In the genomic region with DNA sequence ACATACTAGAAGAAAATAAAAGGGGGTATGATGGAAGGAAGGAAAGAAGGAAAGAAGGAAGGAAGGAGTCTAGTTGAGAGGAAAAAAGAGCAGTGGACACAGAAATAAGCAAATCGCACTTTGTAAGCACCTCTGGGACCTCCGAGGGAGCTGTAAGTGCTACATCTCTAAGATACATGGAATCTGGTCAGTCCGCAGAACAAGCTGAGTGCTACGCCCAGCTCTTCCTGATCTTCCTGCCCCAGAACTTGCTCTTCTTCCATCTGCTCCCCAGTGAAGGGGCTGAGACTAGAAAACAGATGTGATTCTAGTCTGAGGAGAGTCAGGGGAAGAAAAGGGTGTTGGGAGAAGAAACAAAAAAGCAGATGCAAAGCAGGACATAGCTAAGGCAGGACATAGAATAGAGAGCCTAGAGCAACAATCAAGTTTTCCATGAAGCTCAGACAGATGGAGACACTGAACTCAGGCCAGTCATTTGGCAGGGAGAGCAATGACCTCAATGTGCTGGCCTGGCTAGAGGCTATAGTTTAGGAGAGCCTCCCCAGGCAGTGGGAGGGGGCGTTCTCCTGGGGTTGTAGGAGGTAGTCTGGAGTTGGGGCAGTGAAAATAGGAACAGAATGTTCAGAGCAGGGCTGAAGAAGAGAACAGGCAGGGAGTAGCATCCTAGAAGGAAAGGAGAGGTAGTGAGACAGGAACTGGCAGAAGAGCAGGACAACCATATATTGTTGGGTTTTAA, we compare ENCODE assay signal across 15 cellular contexts. TPM values are rescaled to one million over a fixed set of nuclear protein-coding genes. Genes with fewer than 3 reads are reported as not detected.
DNase-seq lines count a peak whose midpoint lies in the region; ATAC-seq and TF ChIP-seq lines count a peak whose summit lies in the region.
"Had no signal": no experiment of that assay in that cellular context is flagged by ENCODE, and none has a peak within 500 bp of the region (broad histone marks: within the 10 kb centered on the region; RNA-seq: fewer than 3 reads in every experiment).

No MANE protein-coding gene starts in this region.

- no peaks in the 10 kb centered on the region for H3K27me3 ChIP-seq in right atrium auricular region
- H3K27me3 ChIP-seq: adrenal gland had no signal

- H3K9me3 ChIP-seq in right atrium auricular region: no peaks in the 10 kb centered on the region
- H3K9me3 ChIP-seq: adrenal gland had no signal

- peak; percentile 89 for ATAC-seq in sciatic nerve
- ATAC-seq in GM18870 (IDR thresholded peaks at IDR 0.05; ENCODE audit: unreplicated experiment): no peak

- peak overlapping the region; percentile 61 to 79 for H3K27ac ChIP-seq in right atrium auricular region
- H3K27ac ChIP-seq: adrenal gland, WERI-Rb-1 had no signal

- H3K4me1 ChIP-seq in right atrium auricular region: no peaks in the 10 kb centered on the region
- H3K4me1 ChIP-seq: adrenal gland had no signal

- TF ChIP-seq CTCF in right atrium auricular region (IDR thresholded peaks at IDR 0.05): no peak

- no peak overlapping the region for H3K27ac Mint-ChIP-seq in activated T-cell treated with anti-CD3 and anti-CD28 coated beads, Interleukin-2, amount 50 U/mL, for 24 hours
- H3K27ac Mint-ChIP-seq: activated T-helper 2 cell treated with anti-CD3 and anti-CD28 coated beads, Interferon-gamma antibody, Interleukin-2, Interleukin-4, amounts not matched to agents 10 μg/mL and 5 μg/mL and 100 μg/mL, durations not matched to agents 14 hours and 24 hours and 36 hours had no signal

- H3K36me3 ChIP-seq in right atrium auricular region: no peaks in the 10 kb centered on the region
- H3K36me3 ChIP-seq: adrenal gland, WERI-Rb-1 had no signal

- peaks cover 4% of the 10 kb centered on the region for H3K27me3 Mint-ChIP-seq in activated T-cell treated with anti-CD3 and anti-CD28 coated beads, Interleukin-2, amount 50 U/mL, for 24 hours
- H3K27me3 Mint-ChIP-seq: central memory CD8-positive, alpha-beta T cell had no signal

- intact Hi-C loops in sciatic nerve (cut with DNase I): no loop called here

- DNase-seq in AG08395 (ENCODE audit: low spot score): peak; percentile 38
- DNase-seq in cerebellum (ENCODE audit: low spot score): peak; percentile 36
- DNase-seq in right atrium auricular region (ENCODE audit: low spot score): peak; percentile 86
- no peak for DNase-seq in sciatic nerve (ENCODE audit: low spot score)
- no peak for DNase-seq in activated T-cell treated with anti-CD3 and anti-CD28 coated beads, Interleukin-2, amount 50 U/mL, for 24 hours
- DNase-seq in cortex of kidney (lab: John Stamatoyannopoulos, UW): no peak
- no peak for DNase-seq in activated CD4-positive, alpha-beta T cell treated with anti-CD3 and anti-CD28 coated beads for 48 hours
- DNase-seq: adrenal gland, WERI-Rb-1 had no signal

- no peak overlapping the region for H3K4me3 Mint-ChIP-seq in activated T-cell treated with anti-CD3 and anti-CD28 coated beads, Interleukin-2, amount 50 U/mL, for 24 hours
- H3K4me3 Mint-ChIP-seq: central memory CD8-positive, alpha-beta T cell had no signal

- H3K36me3 Mint-ChIP-seq in activated T-cell treated with anti-CD3 and anti-CD28 coated beads, Interleukin-2, amount 50 U/mL, for 24 hours (ENCODE audit: low read depth): no peaks in the 10 kb centered on the region

- H3K9me3 Mint-ChIP-seq in activated T-cell treated with anti-CD3 and anti-CD28 coated beads, Interleukin-2, amount 50 U/mL, for 24 hours: no peaks in the 10 kb centered on the region
- H3K9me3 Mint-ChIP-seq: activated T-helper 2 cell treated with anti-CD3 and anti-CD28 coated beads, Interferon-gamma antibody, Interleukin-2, Interleukin-4, amounts not matched to agents 10 μg/mL and 5 μg/mL and 100 μg/mL, durations not matched to agents 14 hours and 24 hours and 36 hours; central memory CD8-positive, alpha-beta T cell had no signal

- H3K4me3 ChIP-seq in right atrium auricular region: no peak overlapping the region
- H3K4me3 ChIP-seq: adrenal gland had no signal

- no peaks in the 10 kb centered on the region for H3K4me1 Mint-ChIP-seq in activated T-cell treated with anti-CD3 and anti-CD28 coated beads, Interleukin-2, amount 50 U/mL, for 24 hours (ENCODE audit: low read depth)
- H3K4me1 Mint-ChIP-seq: central memory CD8-positive, alpha-beta T cell had no signal

RNA-seq across cellular contexts. Expression of a gene that starts 1.8 kb away (rescaled TPM):
- total RNA-seq in cerebellum: 1.4 TPM
- total RNA-seq in right atrium auricular region: 100 to 1,000 TPM in 1 of 2 donors, 10 to 100 TPM in 1; 22.1 to 104 TPM
- total RNA-seq in sciatic nerve: 387 TPM
- total RNA-seq: activated T-helper 2 cell treated with anti-CD3 and anti-CD28 coated beads, Interferon-gamma antibody, Interleukin-2, Interleukin-4, amounts not matched to agents 10 μg/mL and 5 μg/mL and 100 μg/mL, durations not matched to agents 14 hours and 24 hours and 36 hours; RPMI7951; T-helper 1 cell treated with Interleukin-12 subunit alpha and Interleukin-12 subunit beta and Interleukin-4 antibody, amounts not matched to agents 30 ng/mL and 1 ng/mL, for 36 hours had no signal

RNA-seq across cellular contexts. Expression of a gene that starts 33.4 kb away (rescaled TPM):
- 140 TPM for total RNA-seq in cerebellum
- total RNA-seq in right atrium auricular region: 10 to 100 TPM in 1 of 2 donors, 1 to 10 TPM in 1; 9.7 to 10.7 TPM
- total RNA-seq in sciatic nerve: 79.8 TPM

RNA-seq across cellular contexts. Expression of a gene that starts 51.7 kb away (rescaled TPM):
- total RNA-seq in cerebellum: not detected
- total RNA-seq in right atrium auricular region: under 1 TPM in 1 of 2 donors, not detected in 1; 0.12 TPM
- 0.40 TPM for total RNA-seq in sciatic nerve
- total RNA-seq: A673; activated T-helper 2 cell treated with anti-CD3 and anti-CD28 coated beads, Interferon-gamma antibody, Interleukin-2, Interleukin-4, amounts not matched to agents 10 μg/mL and 5 μg/mL and 100 μg/mL, durations not matched to agents 14 hours and 24 hours and 36 hours; adrenal gland; RPMI7951 had no signal

Comparison
In these comparisons a context has a peak if more than half of its experiments do, and no peak if none do; other contexts are left out.
1. DNase-seq: peak in AG08395 (single experiment), cerebellum (single experiment) and right atrium auricular region (single experiment); none in sciatic nerve (single experiment), activated T-cell treated with anti-CD3 and anti-CD28 coated beads, Interleukin-2, amount 50 U/mL, for 24 hours (single experiment), cortex of kidney (single experiment) and activated CD4-positive, alpha-beta T cell treated with anti-CD3 and anti-CD28 coated beads for 48 hours (single experiment).